Comparison of ENCODE assay signal across 33 cellular contexts in the genomic region with DNA sequence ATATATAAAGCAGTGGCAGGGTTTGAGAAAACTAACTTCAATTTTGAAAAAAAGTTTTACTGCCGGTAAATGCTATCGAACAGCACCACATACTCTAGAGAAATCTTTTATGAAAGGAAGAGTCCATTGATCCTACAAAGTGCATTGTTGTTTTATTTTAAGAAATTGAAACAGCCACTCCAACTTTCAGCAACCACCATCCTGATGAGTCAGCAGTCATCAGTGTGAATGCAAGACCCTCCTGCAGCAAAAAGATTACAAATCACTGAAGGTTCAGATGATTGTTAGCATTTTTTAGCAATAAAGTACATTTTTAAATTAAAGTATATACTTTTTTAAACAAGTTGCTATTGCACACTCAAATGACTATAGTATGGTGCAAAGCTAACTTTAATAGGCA.
"Had no signal": no experiment of that assay in that cellular context is flagged by ENCODE, and none has a peak within 500 bp of the region (broad histone marks: within the 10 kb centered on the region; RNA-seq: fewer than 3 reads in every experiment).

No MANE protein-coding gene starts in this region.

- DNase-seq: activated B cell treated with CpG ODN at 0.5 μM for 24 hours; activated CD4-positive, alpha-beta memory T cell treated with anti-CD3 and anti-CD28 coated beads for 36 hours; activated CD4-positive, alpha-beta T cell treated with anti-CD3 and anti-CD28 coated beads for 4 hours; activated CD4-positive, alpha-beta T cell treated with anti-CD3 and anti-CD28 coated beads, Interleukin-2, amount 10 ng/mL, durations not matched to agents 24 days and 14 days; activated CD4-positive, alpha-beta T cell treated with anti-CD3 and anti-CD28 coated beads, Interleukin-2, amount 50 U/mL, for 1 hour; activated CD4-positive, alpha-beta T cell treated with anti-CD3 and anti-CD28 coated beads, Interleukin-2, amount 50 U/mL, for 4 hours; activated CD4-positive, CD25-positive, alpha-beta regulatory T cell treated with anti-CD3 and anti-CD28 coated beads, Interleukin-2, amount 50 U/mL, for 72 hours; activated CD8-positive, alpha-beta memory T cell treated with anti-CD3 and anti-CD28 coated beads, Interleukin-2, amount 50 U/mL, for 4 hours; activated CD8-positive, alpha-beta T cell treated with anti-CD3 and anti-CD28 coated beads for 36 hours; activated effector memory CD4-positive, alpha-beta T cell treated with anti-CD3 and anti-CD28 coated beads, Interleukin-2, amount 50 U/mL, for 16 hours; activated gamma-delta T cell treated with Interleukin-2 at 50 U/mL for 16 hours; activated naive CD4-positive, alpha-beta T cell; activated naive CD4-positive, alpha-beta T cell treated with anti-CD3 and anti-CD28 coated beads for 36 hours; activated naive CD4-positive, alpha-beta T cell treated with anti-CD3 and anti-CD28 coated beads, Interleukin-2, amount 50 U/mL, for 16 hours; activated naive CD8-positive, alpha-beta T cell treated with anti-CD3 and anti-CD28 coated beads for 36 hours; activated T-cell treated with anti-CD3 and anti-CD28 coated beads for 4 hours; activated T-cell treated with anti-CD3 and anti-CD28 coated beads, Interleukin-2, amount 50 U/mL, for 1 hour; activated T-cell treated with anti-CD3 and anti-CD28 coated beads, Interleukin-2, amount 50 U/mL, for 4 hours; activated T-cell treated with anti-CD3 and anti-CD28 coated beads, Interleukin-2, amount 50 U/mL, for 72 hours; adrenal gland; amniotic stem cell; anterior cingulate cortex; caudate nucleus; cerebellar nuclear complex; T-helper 2 cell; T-helper 9 cell had no signal

- ATAC-seq: activated CD8-positive, alpha-beta T cell treated with anti-CD3 and anti-CD28 coated beads for 36 hours; activated naive CD4-positive, alpha-beta T cell treated with anti-CD3 and anti-CD28 coated beads, Interleukin-2, amount 50 U/mL, for 72 hours; activated T-cell treated with anti-CD3 and anti-CD28 coated beads, Interleukin-2, amount 50 U/mL, for 4 hours; activated T-cell treated with anti-CD3 and anti-CD28 coated beads, Interleukin-2, amount 50 U/mL, for 72 hours; activated T-helper 17 cell treated with anti-CD3 and anti-CD28 coated beads, Interleukin-2, amount 50 U/mL, for 72 hours had no signal

- H3K27ac ChIP-seq: adrenal gland, ascending aorta, cardiac muscle cell, VCaP had no signal

- H3K9me3 ChIP-seq: adrenal gland, ascending aorta had no signal

- H3K27me3 ChIP-seq: adrenal gland, ascending aorta, cardiac muscle cell had no signal

- H3K4me1 ChIP-seq: adrenal gland, ascending aorta had no signal

- H3K36me3 ChIP-seq: adrenal gland, ascending aorta, cardiac muscle cell had no signal

- FAIRE-seq: bronchial epithelial cell, TTC549 had no signal

- H3K4me3 ChIP-seq: adrenal gland, ascending aorta, cardiac muscle cell had no signal
